Comparison of ENCODE assay signal across 9 cellular contexts in the genomic region with DNA sequence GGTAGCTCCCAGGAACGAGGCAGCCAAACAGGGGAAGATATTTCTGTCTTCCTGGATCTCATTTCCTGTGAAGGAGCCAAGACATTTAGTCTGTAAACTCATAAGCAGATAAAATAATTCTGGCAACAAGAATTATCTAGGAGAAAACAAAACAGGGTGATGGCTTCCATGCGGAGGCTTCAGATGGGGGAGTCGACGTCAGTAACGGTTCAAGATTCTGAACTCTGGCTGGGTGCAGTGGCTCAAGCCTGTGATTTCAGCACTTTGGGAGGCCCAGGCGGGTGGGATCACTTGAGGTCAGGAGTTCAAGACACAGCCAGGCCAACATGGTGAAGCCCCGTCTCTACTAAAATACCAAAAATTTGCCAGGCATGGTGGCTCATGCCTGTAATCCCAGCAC. TPM values are rescaled to one million over a fixed set of nuclear protein-coding genes. Genes with fewer than 3 reads are reported as not detected.
DNase-seq lines count a peak whose midpoint lies in the region; ATAC-seq and TF ChIP-seq lines count a peak whose summit lies in the region.
"Had no signal": no experiment of that assay in that cellular context is flagged by ENCODE, and none has a peak within 500 bp of the region (broad histone marks: within the 10 kb centered on the region; RNA-seq: fewer than 3 reads in every experiment).

No MANE protein-coding gene starts in this region.

- no peak for ATAC-seq in CD8-positive, alpha-beta T cell
- no peak for ATAC-seq in central memory CD8-positive, alpha-beta T cell (replicated peaks; ENCODE audit: extremely low read depth, poor library complexity, severe bottlenecking)
- ATAC-seq in naive B cell (ENCODE audit: low read depth in 2 of 2) = no peak

- no peak overlapping the region for H3K4me2 ChIP-seq in Karpas-422 (ENCODE audit: low read depth, low read length, poor library complexity, severe bottlenecking)

- intact Hi-C loops in CD8-positive, alpha-beta T cell (cut with DNase I, micrococcal nuclease) = no loop called here

- DNase-seq in CD8-positive, alpha-beta T cell = no peak
- DNase-seq in KBM-7 (peak; percentile 37), naive B cell (no peak), NCI-H1417 (lab: John Stamatoyannopoulos, UW) (no peak), SK-N-DZ (ENCODE audit: low spot score) (no peak), Karpas-422 (no peak)
- no peak for DNase-seq in central memory CD8-positive, alpha-beta T cell (ENCODE audit: low spot score in 2 of 2)
- no peak for DNase-seq in effector CD8-positive, alpha-beta T cell (lab: John Stamatoyannopoulos, UW)

- H3K4me3 ChIP-seq in CD8-positive, alpha-beta T cell (ENCODE audit: low read depth, low read length) = no peak overlapping the region
- no peak overlapping the region for H3K4me3 ChIP-seq in Karpas-422 (ENCODE audit: low read length)

- CTCF ChIA-PET in CD8-positive, alpha-beta T cell (lab: Charles Lee) = interaction anchor here (1.7 kb wide), 1 partner anchor 10 kb away, joined by 8 read pairs; no protein-coding TSS in a partner anchor

- H3K4me1 ChIP-seq in CD8-positive, alpha-beta T cell (ENCODE audit: insufficient read depth, low read length) = peaks cover 17% of the 10 kb centered on the region
- no peaks in the 10 kb centered on the region for H3K4me1 ChIP-seq in Karpas-422 (ENCODE audit: low read length)

- no peaks in the 10 kb centered on the region for H3K79me2 ChIP-seq in Karpas-422 (ENCODE audit: low read length)

- H3K9me3 ChIP-seq in CD8-positive, alpha-beta T cell (ENCODE audit: low read length) = no peaks in the 10 kb centered on the region
- H3K9me3 ChIP-seq in Karpas-422 (ENCODE audit: low read length) = no peaks in the 10 kb centered on the region

- H3K36me3 ChIP-seq in CD8-positive, alpha-beta T cell (ENCODE audit: insufficient read depth, low read length) = no peaks in the 10 kb centered on the region
- no peaks in the 10 kb centered on the region for H3K36me3 ChIP-seq in Karpas-422 (ENCODE audit: insufficient read depth, low read length)

- no peaks in the 10 kb centered on the region for H4K20me1 ChIP-seq in Karpas-422 (ENCODE audit: insufficient read depth, low read depth, low read length)

- H3K9ac ChIP-seq in Karpas-422 (ENCODE audit: low read length) = no peak overlapping the region

- H3K9me2 ChIP-seq in Karpas-422 (replicated peaks; ENCODE audit: insufficient read depth, low read length) = no peaks in the 10 kb centered on the region

- H3K4me3 Mint-ChIP-seq in CD8-positive, alpha-beta T cell = peak overlapping the region; percentile 15
- H3K4me3 Mint-ChIP-seq in central memory CD8-positive, alpha-beta T cell = no peak overlapping the region
- peak overlapping the region in 5 of 8 donors; percentile 24 to 80 (median 55) for H3K4me3 Mint-ChIP-seq in naive B cell

- no peak for TF ChIP-seq CTCF in CD8-positive, alpha-beta T cell (IDR thresholded peaks at IDR 0.05)

- H3K27ac Mint-ChIP-seq in CD8-positive, alpha-beta T cell = no peak overlapping the region
- H3K27ac Mint-ChIP-seq in central memory CD8-positive, alpha-beta T cell (ENCODE audit: low read depth) = peak overlapping the region; percentile 44
- H3K27ac Mint-ChIP-seq in naive B cell = peak overlapping the region in 4 of 6 donors; percentile 5 to 90 (median 48)

- in situ Hi-C loops in KBM-7 (cut with MboI; ENCODE audit: low pct_unique_long_range_greater_than_20kb, low sequenced_read_pairs) = no loop called here

- peaks cover 8% of the 10 kb centered on the region for H3K27me3 Mint-ChIP-seq in CD8-positive, alpha-beta T cell (ENCODE audit: low read depth)
- H3K27me3 Mint-ChIP-seq in central memory CD8-positive, alpha-beta T cell = peaks cover 8% of the 10 kb centered on the region
- H3K27me3 Mint-ChIP-seq in naive B cell = peaks cover 0 to 17% (median 5%) of the 10 kb centered on the region in 3 donors

- no peak overlapping the region for H3K27ac ChIP-seq in CD8-positive, alpha-beta T cell (ENCODE audit: low read depth, low read length)
- H3K27ac ChIP-seq in Karpas-422 (ENCODE audit: low read length) = no peak overlapping the region

- H3K9me3 Mint-ChIP-seq in CD8-positive, alpha-beta T cell = no peaks in the 10 kb centered on the region
- no peaks in the 10 kb centered on the region for H3K9me3 Mint-ChIP-seq in central memory CD8-positive, alpha-beta T cell
- peaks cover 0 to 7% (median 0%) of the 10 kb centered on the region in 7 donors for H3K9me3 Mint-ChIP-seq in naive B cell

- H3K27me3 ChIP-seq in CD8-positive, alpha-beta T cell (ENCODE audit: insufficient read depth, low read length) = no peaks in the 10 kb centered on the region
- H3K27me3 ChIP-seq in Karpas-422 (ENCODE audit: low read length) = no peaks in the 10 kb centered on the region

- H3K4me1 Mint-ChIP-seq in CD8-positive, alpha-beta T cell (ENCODE audit: low read depth) = peaks cover 14% of the 10 kb centered on the region
- H3K4me1 Mint-ChIP-seq in central memory CD8-positive, alpha-beta T cell = peaks cover 13% of the 10 kb centered on the region
- peaks cover 10 to 49% (median 34%) of the 10 kb centered on the region in 3 donors for H3K4me1 Mint-ChIP-seq in naive B cell

- POLR2A ChIA-PET in CD8-positive, alpha-beta T cell (lab: Charles Lee) = no interaction called here

- H3K36me3 Mint-ChIP-seq in CD8-positive, alpha-beta T cell = no peaks in the 10 kb centered on the region
- peaks cover 2% of the 10 kb centered on the region for H3K36me3 Mint-ChIP-seq in central memory CD8-positive, alpha-beta T cell (ENCODE audit: insufficient read depth)
- no peaks in the 10 kb centered on the region for H3K36me3 Mint-ChIP-seq in naive B cell

- H2AFZ ChIP-seq in Karpas-422 (ENCODE audit: low read length) = no peak overlapping the region

RNA-seq across cellular contexts. Expression of a gene that starts 1.3 kb away (rescaled TPM):
- 1 to 10 TPM; 6.2 to 6.7 TPM for total RNA-seq in CD8-positive, alpha-beta T cell
- under 1 TPM in 3 of 6 donors, not detected in 3; 0.21 to 0.59 (median 0.53) TPM for polyA plus RNA-seq in naive B cell (ENCODE audit: low read depth in 6 of 6)
- 0.24 TPM in 1 of 2 replicates, not detected in the other for polyA plus RNA-seq in SK-N-DZ (2014; cell fraction: cytosol; rRNA removed)
- not detected in 2 replicates for polyA plus RNA-seq in SK-N-DZ (2014; cell fraction: nucleus; rRNA removed)
- not detected in 2 replicates for total RNA-seq in Karpas-422 (2014; rRNA removed; shearing (Covaris generic); ENCODE audit: low replicate concordance)
- total RNA-seq: M059J had no signal

RNA-seq across cellular contexts. Expression of a gene that starts 41.4 kb away (rescaled TPM):
- 10 to 100 TPM; 76.3 to 80.3 TPM for total RNA-seq in CD8-positive, alpha-beta T cell
- polyA plus RNA-seq in naive B cell (ENCODE audit: low read depth in 6 of 6) = 100 to 1,000 TPM; 307 to 524 (median 405) TPM
- not detected in 2 replicates for polyA plus RNA-seq in SK-N-DZ (2014; cell fraction: cytosol; rRNA removed)
- polyA plus RNA-seq in SK-N-DZ (2014; cell fraction: nucleus; rRNA removed) = not detected in 2 replicates
- total RNA-seq in Karpas-422 (2014; rRNA removed; shearing (Covaris generic); ENCODE audit: low replicate concordance) = not detected in 2 replicates
- total RNA-seq: M059J had no signal

RNA-seq across cellular contexts. Expression of a gene that starts 43.0 kb away (rescaled TPM):
- 1 to 10 TPM; 2.3 to 2.6 TPM for total RNA-seq in CD8-positive, alpha-beta T cell
- polyA plus RNA-seq in naive B cell (ENCODE audit: low read depth in 6 of 6) = 1 to 10 TPM in 2 of 6 donors, under 1 TPM in 3, not detected in 1; 0.23 to 1.2 (median 0.99) TPM
- 19.1 and 24.7 TPM in 2 replicates for polyA plus RNA-seq in SK-N-DZ (2014; cell fraction: cytosol; rRNA removed)
- 24.0 and 25.2 TPM in 2 replicates for polyA plus RNA-seq in SK-N-DZ (2014; cell fraction: nucleus; rRNA removed)
- 0.58 and 2.6 TPM in 2 replicates for total RNA-seq in Karpas-422 (2014; rRNA removed; shearing (Covaris generic); ENCODE audit: low replicate concordance)

RNA-seq across cellular contexts. Expression of a gene that starts 48.6 kb away (rescaled TPM):
- total RNA-seq in CD8-positive, alpha-beta T cell = 10 to 100 TPM; 47.3 to 55.7 TPM
- 10 to 100 TPM; 17.1 to 47.6 (median 29.2) TPM for polyA plus RNA-seq in naive B cell (ENCODE audit: low read depth in 6 of 6)
- 47.8 and 70.4 TPM in 2 replicates for polyA plus RNA-seq in SK-N-DZ (2014; cell fraction: cytosol; rRNA removed)
- polyA plus RNA-seq in SK-N-DZ (2014; cell fraction: nucleus; rRNA removed) = 72.9 and 104 TPM in 2 replicates
- 30.0 and 37.6 TPM in 2 replicates for total RNA-seq in Karpas-422 (2014; rRNA removed; shearing (Covaris generic); ENCODE audit: low replicate concordance)

Comparison
In these comparisons a context has a peak if more than half of its experiments do, and no peak if none do; other contexts are left out.
1. RNA of a gene that starts 41.4 kb away (total RNA-seq): 76.3 to 80.3 TPM in CD8-positive, alpha-beta T cell; not detected in Karpas-422; every median in the first group is over 10 times any median in the second.